11 cellular contexts compared by ENCODE assay signal in genomic region chr17:80221401-80221800, GRCh38. TPM values are rescaled to one million over a fixed set of nuclear protein-coding genes. Genes with fewer than 3 reads are reported as not detected.
DNase-seq lines count a peak whose midpoint lies in the region; ATAC-seq, FAIRE-seq and TF ChIP-seq lines count a peak whose summit lies in the region.
"Had no signal": no experiment of that assay in that cellular context is flagged by ENCODE, and none has a peak within 500 bp of the region (broad histone marks: within the 10 kb centered on the region; RNA-seq: fewer than 3 reads in every experiment).

No MANE protein-coding gene starts in this region.

- H3K27me3 ChIP-seq in ACC112 (ENCODE audit: insufficient read depth, low read length) (no peaks in the 10 kb centered on the region), IMR-90 (ENCODE audit: control insufficient read depth, insufficient read depth, low read length) (no peaks in the 10 kb centered on the region), endothelial cell of umbilical vein (ENCODE audit: control insufficient read depth in 2 of 2, insufficient read depth in 2 of 2, low read length in 2 of 2) (no peaks in the 10 kb centered on the region), neural cell (ENCODE audit: insufficient read depth, low read depth, low read length) (no peaks in the 10 kb centered on the region)

- no peak overlapping the region for H2BK20ac ChIP-seq in IMR-90 (ENCODE audit: low read depth, low read length)

- H2AK5ac ChIP-seq in IMR-90 (ENCODE audit: low read depth, low read length) = peak overlapping the region; percentile 46; the same call in 1 of the 2 replicates

- no peak overlapping the region for H2BK15ac ChIP-seq in IMR-90 (ENCODE audit: low read depth, low read length)

- H3K18ac ChIP-seq in IMR-90 (ENCODE audit: low read depth, low read length) = no peak overlapping the region

- no peak overlapping the region for H2BK120ac ChIP-seq in IMR-90 (ENCODE audit: low read depth, low read length)

- in situ Hi-C loops in IMR-90 (cut with MboI; ENCODE audit: low sequenced_read_pairs) = no loop called here

- H3K9me2 ChIP-seq in neural cell (ENCODE audit: insufficient read depth, low read length) = no peaks in the 10 kb centered on the region

- H3K27ac ChIP-seq in ACC112 (ENCODE audit: low read depth, low read length) (no peak overlapping the region), IMR-90 (ENCODE audit: insufficient read depth, low read length) (no peak overlapping the region), endothelial cell of umbilical vein (ENCODE audit: insufficient read depth, low read depth, low read length) (no peak overlapping the region), neural cell (ENCODE audit: low read length) (no peak overlapping the region)

- peak overlapping the region; percentile 17; the same call in 1 of the 2 replicates for H3K23ac ChIP-seq in IMR-90 (ENCODE audit: low read depth, low read length)

- H3K9me3 ChIP-seq in IMR-90 (ENCODE audit: control insufficient read depth, insufficient read depth, low read length) = no peaks in the 10 kb centered on the region
- H3K9me3 ChIP-seq in endothelial cell of umbilical vein (replicated peaks; ENCODE audit: control insufficient read depth, insufficient read depth, low read length) = no peaks in the 10 kb centered on the region
- H3K9me3 ChIP-seq in neural cell (ENCODE audit: low read length) = no peaks in the 10 kb centered on the region

- H3K56ac ChIP-seq in IMR-90 (ENCODE audit: extremely low read depth, insufficient read depth, low read length) = no peak overlapping the region

- peak overlapping the region; percentile 33 for H3K4me2 ChIP-seq in IMR-90 (ENCODE audit: low read depth, low read length)
- peak overlapping the region; percentile 69 for H3K4me2 ChIP-seq in endothelial cell of umbilical vein (ENCODE audit: insufficient read depth, low read length)
- peak overlapping the region; percentile 78 for H3K4me2 ChIP-seq in neural cell (ENCODE audit: low read length)

- peak overlapping the region; percentile 77 for H3K4me3 ChIP-seq in ACC112 (ENCODE audit: low read depth, low read length)
- peak overlapping the region; percentile 67 for H3K4me3 ChIP-seq in IMR-90 (ENCODE audit: insufficient read depth, low read depth, low read length)
- peak overlapping the region in 2 of 3 experiments; percentile 50 to 83 for H3K4me3 ChIP-seq in endothelial cell of umbilical vein (replicated peaks in 1 of 3; ENCODE audit: insufficient read depth in 1 of 3, low read depth in 1 of 3, low read length in 3 of 3)
- H3K4me3 ChIP-seq in neural cell (ENCODE audit: low read length) = peak overlapping the region; percentile 85

- no peak for TF ChIP-seq EP300 in neural cell (conservative IDR thresholded peaks at IDR 0.05; ENCODE audit: poor library complexity, severe bottlenecking)

- H3K4me1 ChIP-seq in ACC112 (ENCODE audit: control insufficient read depth, insufficient read depth, low read length, unreplicated experiment) (peaks cover 19% of the 10 kb centered on the region), IMR-90 (ENCODE audit: control insufficient read depth, insufficient read depth, low read length) (peaks cover 6% of the 10 kb centered on the region; the same call in 1 of the 2 replicates), endothelial cell of umbilical vein (ENCODE audit: control insufficient read depth, extremely low read depth, insufficient read depth, low read length) (peaks cover 13% of the 10 kb centered on the region)

- peaks cover 19 to 63% of the 10 kb centered on the region in 2 experiments for H3K79me1 ChIP-seq in IMR-90 (ENCODE audit: low read depth in 1 of 2, low read length in 2 of 2)

- no peaks in the 10 kb centered on the region for H3F3A ChIP-seq in neural cell (ENCODE audit: insufficient read depth, low read length, poor library complexity, severe bottlenecking)

- DNase-seq in IMR-90 = no peak
- DNase-seq in endothelial cell of umbilical vein (ENCODE audit: low read depth, low spot score) = no peak
- DNase-seq in GOT3 (lab: John Stamatoyannopoulos, UW) = no peak
- no peak for DNase-seq in DMS 273 (lab: John Stamatoyannopoulos, UW; ENCODE audit: unreplicated experiment)
- DNase-seq in activated gamma-delta T cell (lab: John Stamatoyannopoulos, UW) = no peak
- no peak for DNase-seq in cerebellar nuclear complex (lab: John Stamatoyannopoulos, UW)
- DNase-seq: Kasumi-1, SHP77 had no signal

- no peak overlapping the region for H4K91ac ChIP-seq in IMR-90 (ENCODE audit: insufficient read depth, low read depth, low read length)

- no peak overlapping the region for H3K14ac ChIP-seq in IMR-90 (replicated peaks; ENCODE audit: low read depth, low read length)

- peak overlapping the region; percentile 11 for H3K4ac ChIP-seq in IMR-90 (ENCODE audit: low read depth, low read length)

- ATAC-seq in IMR-90 (ENCODE audit: low read depth) = no peak

- no peak overlapping the region for H4K8ac ChIP-seq in IMR-90 (ENCODE audit: low read depth in 2 of 2, low read length in 2 of 2)

- POLR2A ChIA-PET in IMR-90 (lab: Charles Lee; ENCODE audit: unreplicated experiment) = no interaction called here
- POLR2A ChIA-PET in endothelial cell of umbilical vein (lab: Charles Lee) = no interaction called here

- TF ChIP-seq CTCF in IMR-90 (conservative IDR thresholded peaks at IDR 0.05; ENCODE audit: low read depth, low read length) (no peak), endothelial cell of umbilical vein (IDR thresholded peaks at IDR 0.05; ENCODE audit: extremely low read depth in 1 of 2, insufficient read depth in 1 of 2, low read depth in 1 of 2, low read length in 2 of 2) (no peak), neural cell (IDR thresholded peaks at IDR 0.05; ENCODE audit: poor library complexity, severe bottlenecking) (no peak)

- no peak overlapping the region for H4K5ac ChIP-seq in IMR-90 (ENCODE audit: low read depth, low read length)

- H2BK5ac ChIP-seq in IMR-90 (ENCODE audit: low read depth, low read length, poor library complexity, severe bottlenecking) = no peak overlapping the region

- dilution Hi-C loops in IMR-90 (cut with HindIII; ENCODE audit: low sequenced_read_pairs, unreplicated experiment) (no loop called here), endothelial cell of umbilical vein (cut with MboI; ENCODE audit: extremely low pct_ligation_motif_present, low sequenced_read_pairs) (no loop called here)

- WGBS in IMR-90 (ENCODE audit: extremely low coverage in 2 of 2, insufficient read length in 1 of 2), 2 experiments = 65% methylated on average over 17 of the region's 20 CpGs; no CpG with 5 or more reads in 1 of the 2 experiments

- TF ChIP-seq POLR2A in IMR-90 (IDR thresholded peaks at IDR 0.05; ENCODE audit: low read depth, low read length) (no peak), endothelial cell of umbilical vein (IDR thresholded peaks at IDR 0.05; ENCODE audit: low read depth, low read length) (no peak)

- FAIRE-seq in endothelial cell of umbilical vein (lab: Jason Lieb, UNC) = no peak
- FAIRE-seq: colon had no signal

- peaks cover 32% of the 10 kb centered on the region for H3K79me2 ChIP-seq in ACC112 (ENCODE audit: control insufficient read depth, insufficient read depth, low read length, unreplicated experiment)
- H3K79me2 ChIP-seq in endothelial cell of umbilical vein (ENCODE audit: control insufficient read depth, insufficient read depth, low read length) = peaks cover 11% of the 10 kb centered on the region
- H3K79me2 ChIP-seq in neural cell (replicated peaks; ENCODE audit: insufficient read depth, low read length) = no peaks in the 10 kb centered on the region

- H4K20me1 ChIP-seq in IMR-90 (ENCODE audit: insufficient read depth, low read length) (peaks cover 27% of the 10 kb centered on the region), endothelial cell of umbilical vein (replicated peaks; ENCODE audit: control insufficient read depth, extremely low read depth, insufficient read depth, low read length) (no peaks in the 10 kb centered on the region), neural cell (ENCODE audit: insufficient read depth) (no peaks in the 10 kb centered on the region)

- H3K36me3 ChIP-seq in ACC112 (ENCODE audit: insufficient read depth, low read length) = peaks cover 9% of the 10 kb centered on the region; the same call in 1 of the 2 replicates
- H3K36me3 ChIP-seq in IMR-90 (ENCODE audit: control insufficient read depth, insufficient read depth, low read length) = peaks cover 25% of the 10 kb centered on the region
- peaks cover 3 to 8% of the 10 kb centered on the region in 2 experiments for H3K36me3 ChIP-seq in endothelial cell of umbilical vein (ENCODE audit: control insufficient read depth in 2 of 2, extremely low read depth in 1 of 2, insufficient read depth in 2 of 2, low read length in 2 of 2)
- no peaks in the 10 kb centered on the region for H3K36me3 ChIP-seq in neural cell (ENCODE audit: insufficient read depth, low read length)

- intact Hi-C loops in IMR-90 (cut with micrococcal nuclease) = loop anchor here (5.0 kb wide), 1 partner anchor 41 kb away; the partner anchor contains the start of gene RNF213
- intact Hi-C loops in endothelial cell of umbilical vein (cut with micrococcal nuclease) = no loop called here

- no peak overlapping the region for H2AFZ ChIP-seq in ACC112 (ENCODE audit: low read length, unreplicated experiment)
- peak overlapping the region; percentile 80 for H2AFZ ChIP-seq in IMR-90 (replicated peaks; ENCODE audit: low read length, poor library complexity)
- H2AFZ ChIP-seq in endothelial cell of umbilical vein (ENCODE audit: low read depth, low read length) = no peak overlapping the region
- H2AFZ ChIP-seq in neural cell (ENCODE audit: low read depth, low read length) = no peak overlapping the region

- H3K9me1 ChIP-seq in IMR-90 (ENCODE audit: insufficient read depth, low read length) (peaks cover 29% of the 10 kb centered on the region), endothelial cell of umbilical vein (replicated peaks; ENCODE audit: control insufficient read depth, extremely low read depth, insufficient read depth, low read length) (no peaks in the 10 kb centered on the region)

- H3K9ac ChIP-seq in IMR-90 (ENCODE audit: low read depth, low read length) = peak overlapping the region; percentile 40
- no peak overlapping the region for H3K9ac ChIP-seq in endothelial cell of umbilical vein (replicated peaks; ENCODE audit: extremely low read depth, insufficient read depth, low read length)
- H3K9ac ChIP-seq in neural cell (ENCODE audit: low read length) = peak overlapping the region; percentile 69

- CTCF ChIA-PET in IMR-90 (lab: Yijun Ruan, JAX) = no interaction called here
- CTCF ChIA-PET in endothelial cell of umbilical vein (lab: Charles Lee) = no interaction called here

- TF ChIP-seq RAD21 in IMR-90 (IDR thresholded peaks at IDR 0.05; ENCODE audit: low read length) (no peak), neural cell (conservative IDR thresholded peaks at IDR 0.05) (no peak)

- BruUV-seq in IMR-90 (replicated peaks; lab: Mats Ljungman, UMichigan) = no TSS peak
- no TSS peak for BruUV-seq in endothelial cell of umbilical vein (replicated peaks; lab: Mats Ljungman, UMichigan)

- H2AK9ac ChIP-seq in IMR-90 (replicated peaks; ENCODE audit: low read depth, low read length, poor library complexity) = peak overlapping the region; percentile 97

RNA-seq across cellular contexts. Expression of gene SLC26A11, which starts 1.2 kb away (rescaled TPM):
- 2.2 and 3.2 TPM in 2 replicates for total RNA-seq in IMR-90 (2012; rRNA removed)
- 15.6 and 17.2 TPM in 2 replicates for polyA plus RNA-seq in IMR-90 (2012; rRNA removed)
- 7.8 and 15.2 TPM in 2 replicates for polyA plus RNA-seq in IMR-90 (2012; cell fraction: cytosol; rRNA removed)
- polyA plus RNA-seq in IMR-90 (2012; cell fraction: nucleus; rRNA removed; ENCODE audit: low replicate concordance) = 43.1 and 103 TPM in 2 replicates
- total RNA-seq in endothelial cell of umbilical vein = 21.2 and 25.2 TPM in 2 replicates
- polyA plus RNA-seq in endothelial cell of umbilical vein = 33.0 and 36.7 TPM in 2 replicates
- 12.7 and 17.7 TPM in 2 replicates for polyA plus RNA-seq in endothelial cell of umbilical vein (2011; cell fraction: cytosol; rRNA removed)
- 64.4 and 75.1 TPM in 2 replicates for polyA plus RNA-seq in endothelial cell of umbilical vein (2011; cell fraction: nucleus; rRNA removed)
- 11.8 and 16.0 TPM in 2 replicates for polyA plus RNA-seq in endothelial cell of umbilical vein (2012)
- polyA minus RNA-seq in endothelial cell of umbilical vein = 14.8 and 24.1 TPM in 2 replicates
- 5.6 TPM for polyA minus RNA-seq in endothelial cell of umbilical vein (2011; cell fraction: cytosol; rRNA and poly(A)+ RNA removed)
- polyA minus RNA-seq in endothelial cell of umbilical vein (2011; cell fraction: nucleus; rRNA and poly(A)+ RNA removed) = 21.7 and 40.3 TPM in 2 replicates
- 18.6 and 31.1 TPM in 2 replicates for polyA plus RNA-seq in neural cell
- polyA minus RNA-seq in neural cell = 15.7 and 17.0 TPM in 2 replicates

RNA-seq across cellular contexts. Expression of gene SGSH, which starts 1.3 kb away (rescaled TPM):
- 3.0 and 3.9 TPM in 2 replicates for total RNA-seq in IMR-90 (2012; rRNA removed)
- polyA plus RNA-seq in IMR-90 (2012; rRNA removed) = 41.5 TPM in 2 replicates
- polyA plus RNA-seq in IMR-90 (2012; cell fraction: cytosol; rRNA removed) = 45.7 and 54.0 TPM in 2 replicates
- 159 and 195 TPM in 2 replicates for polyA plus RNA-seq in IMR-90 (2012; cell fraction: nucleus; rRNA removed; ENCODE audit: low replicate concordance)
- 66.0 and 81.4 TPM in 2 replicates for total RNA-seq in endothelial cell of umbilical vein
- 191 and 217 TPM in 2 replicates for polyA plus RNA-seq in endothelial cell of umbilical vein
- polyA plus RNA-seq in endothelial cell of umbilical vein (2011; cell fraction: cytosol; rRNA removed) = 81.2 and 86.7 TPM in 2 replicates
- polyA plus RNA-seq in endothelial cell of umbilical vein (2011; cell fraction: nucleus; rRNA removed) = 227 and 262 TPM in 2 replicates
- 56.2 and 64.9 TPM in 2 replicates for polyA plus RNA-seq in endothelial cell of umbilical vein (2012)
- polyA minus RNA-seq in endothelial cell of umbilical vein = 80.6 and 89.8 TPM in 2 replicates
- 9.4 TPM for polyA minus RNA-seq in endothelial cell of umbilical vein (2011; cell fraction: cytosol; rRNA and poly(A)+ RNA removed)
- polyA minus RNA-seq in endothelial cell of umbilical vein (2011; cell fraction: nucleus; rRNA and poly(A)+ RNA removed) = 31.6 and 51.6 TPM in 2 replicates
- polyA plus RNA-seq in neural cell = 8.0 and 9.3 TPM in 2 replicates
- polyA minus RNA-seq in neural cell = 6.1 and 11.0 TPM in 2 replicates

RNA-seq across cellular contexts. Expression of gene RNF213, which starts 39.3 kb away (rescaled TPM):
- total RNA-seq in IMR-90 (2012; rRNA removed) = 36.0 and 37.5 TPM in 2 replicates
- polyA plus RNA-seq in IMR-90 (2012; rRNA removed) = 20.8 and 23.4 TPM in 2 replicates
- 11.3 and 20.0 TPM in 2 replicates for polyA plus RNA-seq in IMR-90 (2012; cell fraction: cytosol; rRNA removed)
- 95.6 and 134 TPM in 2 replicates for polyA plus RNA-seq in IMR-90 (2012; cell fraction: nucleus; rRNA removed; ENCODE audit: low replicate concordance)
- 108 and 116 TPM in 2 replicates for total RNA-seq in endothelial cell of umbilical vein
- polyA plus RNA-seq in endothelial cell of umbilical vein = 36.5 and 39.0 TPM in 2 replicates
- 38.6 and 44.0 TPM in 2 replicates for polyA plus RNA-seq in endothelial cell of umbilical vein (2011; cell fraction: cytosol; rRNA removed)
- 239 and 243 TPM in 2 replicates for polyA plus RNA-seq in endothelial cell of umbilical vein (2011; cell fraction: nucleus; rRNA removed)
- 73.5 and 80.8 TPM in 2 replicates for polyA plus RNA-seq in endothelial cell of umbilical vein (2012)
- polyA minus RNA-seq in endothelial cell of umbilical vein = 297 and 299 TPM in 2 replicates
- 44.0 TPM for polyA minus RNA-seq in endothelial cell of umbilical vein (2011; cell fraction: cytosol; rRNA and poly(A)+ RNA removed)
- 238 and 267 TPM in 2 replicates for polyA minus RNA-seq in endothelial cell of umbilical vein (2011; cell fraction: nucleus; rRNA and poly(A)+ RNA removed)
- polyA plus RNA-seq in neural cell = 1.4 and 1.5 TPM in 2 replicates
- 3.9 and 5.2 TPM in 2 replicates for polyA minus RNA-seq in neural cell

RNA-seq across cellular contexts. Expression of gene CARD14, which starts 51.6 kb away (rescaled TPM):
- not detected in 2 replicates for total RNA-seq in IMR-90 (2012; rRNA removed)
- not detected in 2 replicates for polyA plus RNA-seq in IMR-90 (2012; rRNA removed)
- polyA plus RNA-seq in IMR-90 (2012; cell fraction: cytosol; rRNA removed) = not detected in 2 replicates
- polyA plus RNA-seq in IMR-90 (2012; cell fraction: nucleus; rRNA removed; ENCODE audit: low replicate concordance) = 0.02 and 0.09 TPM in 2 replicates
- not detected in 2 replicates for total RNA-seq in endothelial cell of umbilical vein
- not detected in 2 replicates for polyA plus RNA-seq in endothelial cell of umbilical vein
- not detected in 2 replicates for polyA plus RNA-seq in endothelial cell of umbilical vein (2011; cell fraction: cytosol; rRNA removed)
- polyA plus RNA-seq in endothelial cell of umbilical vein (2011; cell fraction: nucleus; rRNA removed) = 0.11 TPM in 1 of 2 replicates, not detected in the other
- 0.16 and 0.27 TPM in 2 replicates for polyA plus RNA-seq in endothelial cell of umbilical vein (2012)
- not detected in 2 replicates for polyA minus RNA-seq in endothelial cell of umbilical vein
- polyA minus RNA-seq in endothelial cell of umbilical vein (2011; cell fraction: cytosol; rRNA and poly(A)+ RNA removed) = 3.8 TPM
- 0.19 TPM in 1 of 2 replicates, not detected in the other for polyA minus RNA-seq in endothelial cell of umbilical vein (2011; cell fraction: nucleus; rRNA and poly(A)+ RNA removed)
- 0.12 TPM in 1 of 2 replicates, not detected in the other for polyA plus RNA-seq in neural cell
- not detected in 2 replicates for polyA minus RNA-seq in neural cell
